ENCODE assay signal across 17 cellular contexts in genomic region chr6:89008299-89008698, GRCh38. TPM values are rescaled to one million over a fixed set of nuclear protein-coding genes. Genes with fewer than 3 reads are reported as not detected.
A peak's percentile ranks its signal among the peaks of the same experiment; 100 is the strongest.
DNase-seq lines count a peak whose midpoint lies in the region; ATAC-seq lines count a peak whose summit lies in the region.
"Had no signal": no experiment of that assay in that cellular context is flagged by ENCODE, and none has a peak within 500 bp of the region (broad histone marks: within the 10 kb centered on the region; RNA-seq: fewer than 3 reads in every experiment).

No MANE protein-coding gene starts in this region.

- H2BK15ac ChIP-seq in neuronal stem cell (ENCODE audit: low read length): no peak overlapping the region

- no peaks in the 10 kb centered on the region for H3K27me3 ChIP-seq in HAP-1 (ENCODE audit: low read depth)
- no peaks in the 10 kb centered on the region for H3K27me3 ChIP-seq in neuronal stem cell (ENCODE audit: control insufficient read depth in 3 of 3, insufficient read depth in 3 of 3, low read depth in 1 of 3, low read length in 3 of 3)
- H3K27me3 ChIP-seq: cardiac muscle cell, ovary had no signal

- H2BK12ac ChIP-seq in neuronal stem cell (ENCODE audit: low read length): no peak overlapping the region

- no peak overlapping the region for H2BK120ac ChIP-seq in neuronal stem cell (ENCODE audit: low read depth, low read length)

- no peak overlapping the region for H2AK5ac ChIP-seq in neuronal stem cell (ENCODE audit: low read depth, low read length)

- H3K36me3 ChIP-seq in HAP-1 (replicated peaks): no peaks in the 10 kb centered on the region
- H3K36me3 ChIP-seq in neuronal stem cell (replicated peaks in 1 of 2; ENCODE audit: control insufficient read depth in 2 of 2, insufficient read depth in 2 of 2, low read length in 2 of 2): no peaks in the 10 kb centered on the region
- H3K36me3 ChIP-seq: cardiac muscle cell, ovary had no signal

- H2AFZ ChIP-seq in neuronal stem cell (ENCODE audit: low read length): peak overlapping the region; percentile 3

- H3K27ac ChIP-seq in neuronal stem cell (replicated peaks; ENCODE audit: low read length): no peak overlapping the region
- H3K27ac ChIP-seq: cardiac muscle cell, ovary had no signal

- DNase-seq in HAP-1 (ENCODE audit: low spot score in 2 of 2) (peak; percentile 76 to 91), NOMO-1 treated with dmso at 0.1 percent for 144 hours (lab: John Stamatoyannopoulos, UW; ENCODE audit: unreplicated experiment) (peak; percentile 34), fibroblast of peridontal ligament (ENCODE audit: extremely low read depth) (peak; percentile 12), neuronal stem cell (ENCODE audit: low spot score) (no peak), NCI-H1105 (lab: John Stamatoyannopoulos, UW) (no peak), NCI-H526 treated with DMSO at 0.1 percent for 48 hours (lab: John Stamatoyannopoulos, UW) (no peak)
- DNase-seq in activated CD4-positive, alpha-beta T cell treated with anti-CD3 and anti-CD28 coated beads for 48 hours: no peak
- DNase-seq: activated CD4-positive, alpha-beta memory T cell treated with anti-CD3 and anti-CD28 coated beads, Interleukin-2, amount 10 ng/mL, durations not matched to agents 7 days and 5 days; activated T-cell treated with anti-CD3 and anti-CD28 coated beads, Interleukin-2, amount 50 U/mL, for 4 hours; NCI-H1048; ovary; RPMI8226; stimulated activated CD4-positive, alpha-beta T cell treated with anti-CD3 and anti-CD28 coated beads, Interleukin-4, amount 100 ng/mL, for 4 hours; stimulated activated CD8-positive, alpha-beta memory T cell treated with anti-CD3 and anti-CD28 coated beads, Interleukin-4, amount 100 ng/mL, for 48 hours; SW 1271 had no signal

- no peak overlapping the region for H3K18ac ChIP-seq in neuronal stem cell (ENCODE audit: low read length)

- no peak for ATAC-seq in HG03354 (IDR thresholded peaks at IDR 0.05; ENCODE audit: poor library complexity, severe bottlenecking, unreplicated experiment)
- ATAC-seq: activated T-cell treated with anti-CD3 and anti-CD28 coated beads, Interleukin-2, amount 50 U/mL, for 4 hours had no signal

- H3K4me1 ChIP-seq in HAP-1 (peaks cover 43% of the 10 kb centered on the region), neuronal stem cell (ENCODE audit: control insufficient read depth in 2 of 2, insufficient read depth in 1 of 2, low read depth in 1 of 2, low read length in 2 of 2) (no peaks in the 10 kb centered on the region)

- H3K4ac ChIP-seq in neuronal stem cell (ENCODE audit: low read length): no peak overlapping the region

- H3K9me3 ChIP-seq in HAP-1 (no peaks in the 10 kb centered on the region), neuronal stem cell (replicated peaks in 1 of 2; ENCODE audit: control insufficient read depth in 2 of 2, insufficient read depth in 1 of 2, low read depth in 1 of 2, low read length in 2 of 2) (no peaks in the 10 kb centered on the region)
- H3K9me3 ChIP-seq: ovary had no signal

- no peak overlapping the region for H4K91ac ChIP-seq in neuronal stem cell (ENCODE audit: low read depth, low read length, poor library complexity)

- H3K23ac ChIP-seq in neuronal stem cell (ENCODE audit: low read depth, low read length, poor library complexity): no peak overlapping the region

- no peaks in the 10 kb centered on the region for H3K79me1 ChIP-seq in neuronal stem cell (ENCODE audit: low read depth, low read length)

- H2BK5ac ChIP-seq in neuronal stem cell (ENCODE audit: low read length): no peak overlapping the region

- H3K4me2 ChIP-seq in neuronal stem cell (ENCODE audit: insufficient read depth, low read length, poor library complexity, severe bottlenecking): no peak overlapping the region

- H4K8ac ChIP-seq in neuronal stem cell (ENCODE audit: low read depth, low read length): no peak overlapping the region

- in situ Hi-C loops in HAP-1 (cut with MboI; ENCODE audit: low sequenced_read_pairs): no loop called here

- WGBS in neuronal stem cell (ENCODE audit: extremely low coverage in 2 of 2, insufficient read length in 2 of 2, insufficient replicate concordance in 1 of 2), 2 donors: no CpG with 5 or more reads among the region's 3 CpGs

- H3K14ac ChIP-seq in neuronal stem cell (ENCODE audit: low read length): no peak overlapping the region

- H3K4me3 ChIP-seq in HAP-1 (no peak overlapping the region), neuronal stem cell (ENCODE audit: low read length in 2 of 2) (no peak overlapping the region)
- H3K4me3 ChIP-seq: cardiac muscle cell, ovary had no signal

- no peak overlapping the region for H3K9ac ChIP-seq in neuronal stem cell (ENCODE audit: low read depth, low read length, poor library complexity)

RNA-seq across cellular contexts. Expression of gene RNGTT, which starts 44.9 kb away (rescaled TPM):
- polyA plus RNA-seq in neuronal stem cell (2013, experiment 1 of 2): 14.2 TPM
- 14.7 TPM for polyA plus RNA-seq in neuronal stem cell (2013, experiment 2 of 2)

Comparison
In these comparisons a context has a peak if more than half of its experiments do, and no peak if none do; other contexts are left out.
1. DNase-seq: peak in HAP-1 (2 of 2), NOMO-1 treated with dmso at 0.1 percent for 144 hours (single experiment) and fibroblast of peridontal ligament (single experiment); none in neuronal stem cell (single experiment), NCI-H1105 (single experiment), NCI-H526 treated with DMSO at 0.1 percent for 48 hours (single experiment) and activated CD4-positive, alpha-beta T cell treated with anti-CD3 and anti-CD28 coated beads for 48 hours (single experiment).